ENCODE assay signal across 8 cellular contexts in genomic region chr6:27836783-27837635, GRCh38.
DNase-seq lines count a peak whose midpoint lies in the region; ATAC-seq and TF ChIP-seq lines count a peak whose summit lies in the region.

No MANE protein-coding gene starts in this region.

- H3K4me3 ChIP-seq in AG04449 (ENCODE audit: low read depth, low read length) (peak overlapping the region; percentile 77), lower lobe of right lung (peak overlapping the region; percentile 62)

- peak; percentile 40 for ATAC-seq in GM18511 (IDR thresholded peaks at IDR 0.05; ENCODE audit: unreplicated experiment)
- ATAC-seq in HG03354 (IDR thresholded peaks at IDR 0.05; ENCODE audit: poor library complexity, severe bottlenecking, unreplicated experiment): peak; percentile 33
- ATAC-seq in lower lobe of right lung: peak; percentile 67 to 74

- POLR2A ChIA-PET in AG04449 (lab: Yijun Ruan, JAX): interaction anchor here (0.7 to 6.6 kb wide), 16 partner anchors 13 to 1804 kb away, joined by 4 to 160 read pairs (median 14); partner anchors contain the start of gene HMGN4

- H3K4me1 ChIP-seq in lower lobe of right lung: peaks cover 21% of the 10 kb centered on the region

- no peaks in the 10 kb centered on the region for H3K36me3 ChIP-seq in lower lobe of right lung

- no peaks in the 10 kb centered on the region for H3K27me3 ChIP-seq in lower lobe of right lung (ENCODE audit: low read depth)

- intact Hi-C loops in lower lobe of right lung (cut with DNase I): no loop called here

- H3K27ac ChIP-seq in lower lobe of right lung: peak overlapping the region; percentile 98

- H3K9me3 ChIP-seq in lower lobe of right lung: no peaks in the 10 kb centered on the region

- TF ChIP-seq CTCF in AG04449 (IDR thresholded peaks at IDR 0.05; ENCODE audit: insufficient read depth, low read length, missing control alignments): no peak
- no peak for TF ChIP-seq CTCF in lower lobe of right lung (IDR thresholded peaks at IDR 0.05)

- CTCF ChIA-PET in AG04449 (lab: Yijun Ruan, JAX): interaction anchor here (0.6 to 8.0 kb wide), 11 partner anchors 12 to 1811 kb away, joined by 3 to 58 read pairs (median 5); a partner anchor contains a TSS

- no peak for DNase-seq in AG04449 (ENCODE audit: low read depth, low spot score)
- peak; percentile 82 for DNase-seq in NCI-H446 treated with DMSO at 0.1 percent for 48 hours (lab: John Stamatoyannopoulos, UW)
- peak; percentile 27 for DNase-seq in activated CD4-positive, alpha-beta T cell treated with anti-CD3 and anti-CD28 coated beads for 1 hour
- DNase-seq in effector CD8-positive, alpha-beta T cell (lab: John Stamatoyannopoulos, UW): peak; percentile 28
- peak; percentile 52 for DNase-seq in lower lobe of right lung
- peak; percentile 41 for DNase-seq in stimulated activated naive CD4-positive, alpha-beta T cell treated with Interleukin-2 at 50 U/mL for 16 hours (lab: John Stamatoyannopoulos, UW)
